In genomic region chr10:49254150-49254549, GRCh38 we compare ENCODE assay signal across 2 cellular contexts.
TF ChIP-seq lines count a peak whose summit lies in the region.

No MANE protein-coding gene starts in this region.

TF ChIP-seq in HepG2, 621 proteins besides CTCF, POLR2A, EP300 and RAD21:
- TF ChIP-seq SUZ12 (IDR thresholded peaks at IDR 0.05; ENCODE audit: low read depth, low read length) (no peak), FOXA1 (IDR thresholded peaks at IDR 0.05) (0 out of 2 replicates have a peak, but pooled peaks have one; percentile 4), FOXA1 (CRISPR knock-in tag; IDR thresholded peaks at IDR 0.05) (no peak)

TF ChIP-seq in K562, 482 proteins besides CTCF, POLR2A, EP300 and RAD21:
- TF ChIP-seq PHF20 (IDR thresholded peaks at IDR 0.05; ENCODE audit: partially characterized antibody) (peak; percentile 26), CXXC5 (CRISPR knock-in tag; IDR thresholded peaks at IDR 0.05) (no peak), NCOA4 (IDR thresholded peaks at IDR 0.05; ENCODE audit: partially characterized antibody) (peak; percentile 20), ZC3H11A (IDR thresholded peaks at IDR 0.05; ENCODE audit: low read depth, low read length) (no peak), MCM7 (IDR thresholded peaks at IDR 0.05) (0 out of 4 replicates have a peak, but pooled peaks of 1 of the 2 experiments have one; percentile 64), PHB2 (IDR thresholded peaks at IDR 0.05; ENCODE audit: low read depth) (peak; percentile 54; the same call in 1 of the 2 replicates)
